In the genomic region with DNA sequence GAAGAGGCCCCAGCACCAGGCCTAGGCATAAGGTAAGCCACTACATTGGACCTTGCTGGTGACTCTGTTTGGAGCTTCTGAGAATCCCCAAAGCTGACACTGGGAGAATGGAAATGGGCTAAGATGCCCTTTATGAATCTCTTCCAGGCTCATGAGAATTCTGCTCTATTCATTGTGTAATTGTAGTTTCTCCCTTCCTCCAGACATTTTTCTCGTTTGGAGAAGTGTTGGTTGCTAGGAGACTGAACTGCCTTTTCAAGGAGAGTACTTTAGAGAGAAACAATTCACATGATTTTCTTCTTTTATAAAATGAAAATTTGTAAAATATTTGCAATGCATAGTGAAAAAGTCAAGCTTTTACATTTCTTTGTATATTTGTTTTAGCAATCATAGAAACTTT, we compare ENCODE assay signal across 16 cellular contexts. TPM values are rescaled to one million over a fixed set of nuclear protein-coding genes. Genes with fewer than 3 reads are reported as not detected.
DNase-seq lines count a peak whose midpoint lies in the region; ATAC-seq and TF ChIP-seq lines count a peak whose summit lies in the region.
"Had no signal": no experiment of that assay in that cellular context is flagged by ENCODE, and none has a peak within 500 bp of the region (broad histone marks: within the 10 kb centered on the region; RNA-seq: fewer than 3 reads in every experiment).

No MANE protein-coding gene starts in this region.

- H3K9me3 ChIP-seq in heart left ventricle = no peaks in the 10 kb centered on the region

- H3K4me3 Mint-ChIP-seq in nephron (no peak overlapping the region), WTC11 (no peak overlapping the region)
- H3K4me3 Mint-ChIP-seq in activated naive CD4-positive, alpha-beta T cell treated with anti-CD3 and anti-CD28 coated beads, Interleukin-2, amount 10 ng/mL, durations not matched to agents 7 days and 5 days = no peak overlapping the region
- H3K4me3 Mint-ChIP-seq: CD4-positive, CD25-positive, alpha-beta regulatory T cell; HFFc6 had no signal

- WGBS in heart left ventricle, 4 donors = 30 to 38% (median 35%) methylated on average over 1 of the region's 1 CpG

- H3K4me1 Mint-ChIP-seq in nephron (peaks cover 56% of the 10 kb centered on the region), WTC11 (peaks cover 12% of the 10 kb centered on the region)
- H3K4me1 Mint-ChIP-seq in activated naive CD4-positive, alpha-beta T cell treated with anti-CD3 and anti-CD28 coated beads, Interleukin-2, amount 10 ng/mL, durations not matched to agents 7 days and 5 days = no peaks in the 10 kb centered on the region
- H3K4me1 Mint-ChIP-seq: CD4-positive, CD25-positive, alpha-beta regulatory T cell had no signal

- H3K27ac ChIP-seq in angular gyrus (ENCODE audit: low read depth, low read length) (peak overlapping the region; percentile 72), heart left ventricle (no peak overlapping the region)

- POLR2A ChIA-PET in WTC11 (lab: Charles Lee) = no interaction called here

- peak overlapping the region; percentile 7 to 62 (median 39) for H3K27ac Mint-ChIP-seq in nephron
- H3K27ac Mint-ChIP-seq in activated naive CD4-positive, alpha-beta T cell treated with anti-CD3 and anti-CD28 coated beads, Interleukin-2, amount 10 ng/mL, durations not matched to agents 7 days and 5 days = no peak overlapping the region
- H3K27ac Mint-ChIP-seq in WTC11 = no peak overlapping the region
- H3K27ac Mint-ChIP-seq: CD4-positive, CD25-positive, alpha-beta regulatory T cell; HFFc6 had no signal

- TF ChIP-seq CTCF in nephron (IDR thresholded peaks at IDR 0.05; ENCODE audit: unreplicated experiment in 3 of 3) (no peak), WTC11 (IDR thresholded peaks at IDR 0.05) (no peak), heart left ventricle (IDR thresholded peaks at IDR 0.05) (no peak)

- peak; percentile 53 for DNase-seq in inferior parietal cortex (ENCODE audit: extremely low spot score)
- DNase-seq in superior temporal gyrus (ENCODE audit: extremely low spot score) = peak; percentile 72
- DNase-seq in activated naive CD4-positive, alpha-beta T cell treated with anti-CD3 and anti-CD28 coated beads, Interleukin-2, amount 10 ng/mL, durations not matched to agents 7 days and 5 days = no peak
- no peak for DNase-seq in WTC11 (ENCODE audit: low spot score)
- DNase-seq in heart left ventricle = no peak
- DNase-seq: ACHN; AML-193; CD4-positive, CD25-positive, alpha-beta regulatory T cell; HFFc6; NCI-H1417 treated with DMSO at 0.1 percent for 48 hours; NCI-H1930; NCI-H2171 treated with DMSO at 0.1 percent for 48 hours; NCI-H510A treated with DMSO at 0.1 percent for 48 hours had no signal

- H3K27me3 Mint-ChIP-seq in nephron (ENCODE audit: low read depth) (peaks cover 14% of the 10 kb centered on the region), WTC11 (ENCODE audit: low read depth) (peaks cover 4% of the 10 kb centered on the region)
- peaks cover 46% of the 10 kb centered on the region for H3K27me3 Mint-ChIP-seq in activated naive CD4-positive, alpha-beta T cell treated with anti-CD3 and anti-CD28 coated beads, Interleukin-2, amount 10 ng/mL, durations not matched to agents 7 days and 5 days

- ATAC-seq in WTC11 (no peak), heart left ventricle (no peak)
- ATAC-seq: Panc1 had no signal

- H3K36me3 Mint-ChIP-seq in nephron (ENCODE audit: low read depth) (no peaks in the 10 kb centered on the region), WTC11 (no peaks in the 10 kb centered on the region)
- no peaks in the 10 kb centered on the region for H3K36me3 Mint-ChIP-seq in activated naive CD4-positive, alpha-beta T cell treated with anti-CD3 and anti-CD28 coated beads, Interleukin-2, amount 10 ng/mL, durations not matched to agents 7 days and 5 days
- H3K36me3 Mint-ChIP-seq: CD4-positive, CD25-positive, alpha-beta regulatory T cell had no signal

- intact Hi-C loops in heart left ventricle (cut with DNase I) = no loop called here

- H3K9me3 Mint-ChIP-seq in nephron = peaks cover 2% of the 10 kb centered on the region
- H3K9me3 Mint-ChIP-seq in activated naive CD4-positive, alpha-beta T cell treated with anti-CD3 and anti-CD28 coated beads, Interleukin-2, amount 10 ng/mL, durations not matched to agents 7 days and 5 days = no peaks in the 10 kb centered on the region
- H3K9me3 Mint-ChIP-seq in WTC11 = peaks cover 13% of the 10 kb centered on the region
- H3K9me3 Mint-ChIP-seq: HFFc6 had no signal

- no peaks in the 10 kb centered on the region for H3K36me3 ChIP-seq in heart left ventricle

- no peak for TF ChIP-seq POLR2A in heart left ventricle (IDR thresholded peaks at IDR 0.05)

- peaks cover 0 to 5% (median 0%) of the 10 kb centered on the region in 12 donors for H3K4me1 ChIP-seq in heart left ventricle

- H3K4me3 ChIP-seq in heart left ventricle = no peak overlapping the region

- peaks cover 0 to 35% (median 0%) of the 10 kb centered on the region in 9 donors for H3K27me3 ChIP-seq in heart left ventricle

- CTCF ChIA-PET in activated naive CD4-positive, alpha-beta T cell treated with anti-CD3 and anti-CD28 coated beads, Interleukin-2, amount 10 ng/mL, durations not matched to agents 7 days and 5 days (lab: Charles Lee) = no interaction called here
- CTCF ChIA-PET in WTC11 (lab: Charles Lee) = interaction anchor here (2.2 to 3.6 kb wide), 2 partner anchors 10 to 14 kb away, joined by 5 to 19 read pairs; no protein-coding TSS in a partner anchor

TF ChIP-seq in WTC11, 78 proteins besides CTCF, POLR2A, EP300 and RAD21 (continues in another document):
- TF ChIP-seq EMX1 (CRISPR knock-in tag; IDR thresholded peaks at IDR 0.05) (no peak), PRRX2 (CRISPR knock-in tag; IDR thresholded peaks at IDR 0.05) (no peak), SOX15 (CRISPR knock-in tag; IDR thresholded peaks at IDR 0.05) (no peak), NR2C2 (CRISPR knock-in tag; IDR thresholded peaks at IDR 0.05) (no peak), HMGA2 (CRISPR knock-in tag; IDR thresholded peaks at IDR 0.05) (no peak), ZBTB21 (CRISPR knock-in tag; IDR thresholded peaks at IDR 0.05; ENCODE audit: borderline replicate concordance) (no peak)
- TF ChIP-seq, protein P1, sequence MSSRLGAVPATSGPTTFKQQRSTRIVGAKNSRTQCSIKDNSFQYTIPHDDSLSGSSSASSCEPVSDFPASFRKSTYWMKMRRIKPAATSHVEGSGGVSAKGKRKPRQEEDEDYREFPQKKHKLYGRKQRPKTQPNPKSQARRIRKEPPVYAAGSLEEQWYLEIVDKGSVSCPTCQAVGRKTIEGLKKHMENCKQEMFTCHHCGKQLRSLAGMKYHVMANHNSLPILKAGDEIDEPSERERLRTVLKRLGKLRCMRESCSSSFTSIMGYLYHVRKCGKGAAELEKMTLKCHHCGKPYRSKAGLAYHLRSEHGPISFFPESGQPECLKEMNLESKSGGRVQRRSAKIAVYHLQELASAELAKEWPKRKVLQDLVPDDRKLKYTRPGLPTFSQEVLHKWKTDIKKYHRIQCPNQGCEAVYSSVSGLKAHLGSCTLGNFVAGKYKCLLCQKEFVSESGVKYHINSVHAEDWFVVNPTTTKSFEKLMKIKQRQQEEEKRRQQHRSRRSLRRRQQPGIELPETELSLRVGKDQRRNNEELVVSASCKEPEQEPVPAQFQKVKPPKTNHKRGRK (CRISPR knock-in tag; IDR thresholded peaks at IDR 0.05; ENCODE audit: borderline replicate concordance) = no peak
- TF ChIP-seq, protein P2, sequence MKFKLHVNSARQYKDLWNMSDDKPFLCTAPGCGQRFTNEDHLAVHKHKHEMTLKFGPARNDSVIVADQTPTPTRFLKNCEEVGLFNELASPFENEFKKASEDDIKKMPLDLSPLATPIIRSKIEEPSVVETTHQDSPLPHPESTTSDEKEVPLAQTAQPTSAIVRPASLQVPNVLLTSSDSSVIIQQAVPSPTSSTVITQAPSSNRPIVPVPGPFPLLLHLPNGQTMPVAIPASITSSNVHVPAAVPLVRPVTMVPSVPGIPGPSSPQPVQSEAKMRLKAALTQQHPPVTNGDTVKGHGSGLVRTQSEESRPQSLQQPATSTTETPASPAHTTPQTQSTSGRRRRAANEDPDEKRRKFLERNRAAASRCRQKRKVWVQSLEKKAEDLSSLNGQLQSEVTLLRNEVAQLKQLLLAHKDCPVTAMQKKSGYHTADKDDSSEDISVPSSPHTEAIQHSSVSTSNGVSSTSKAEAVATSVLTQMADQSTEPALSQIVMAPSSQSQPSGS (CRISPR knock-in tag; IDR thresholded peaks at IDR 0.05; ENCODE audit: borderline replicate concordance, low read depth) = no peak
- TF ChIP-seq, protein P3, sequence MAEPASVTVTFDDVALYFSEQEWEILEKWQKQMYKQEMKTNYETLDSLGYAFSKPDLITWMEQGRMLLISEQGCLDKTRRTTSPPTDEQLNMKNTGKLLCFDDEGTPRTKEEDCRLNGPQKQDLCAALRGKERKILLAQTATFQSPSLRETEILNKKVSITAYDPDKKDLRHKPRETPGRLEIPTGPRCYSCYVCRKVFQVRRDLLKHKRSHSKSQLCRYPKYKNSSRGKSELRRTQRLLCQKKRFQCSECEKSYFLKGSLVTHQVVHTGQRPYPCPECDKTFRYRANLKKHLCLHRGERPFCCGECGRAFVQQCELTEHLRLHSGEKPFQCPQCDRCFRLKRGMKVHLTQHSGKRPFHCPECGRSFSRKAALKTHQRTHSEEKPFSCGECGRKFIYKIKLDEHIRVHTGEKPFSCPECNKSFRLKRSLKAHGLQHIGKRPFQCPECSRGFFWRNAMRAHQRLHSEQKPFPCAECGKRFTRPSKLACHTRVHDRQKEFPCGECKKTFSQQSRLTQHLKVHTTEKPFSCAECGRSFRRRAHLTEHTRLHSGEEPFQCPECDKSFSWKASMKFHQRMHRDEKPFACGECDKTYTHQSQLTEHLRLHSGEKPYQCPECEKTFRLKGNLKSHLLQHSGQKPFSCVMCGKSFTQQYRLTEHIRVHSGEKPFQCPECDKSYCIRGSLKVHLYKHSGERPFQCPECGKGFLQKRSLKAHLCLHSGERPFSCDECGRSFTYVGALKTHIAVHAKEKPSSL (CRISPR knock-in tag; conservative IDR thresholded peaks at IDR 0.05) = no peak

RNA-seq across cellular contexts. Expression of a gene that starts 24.7 kb away (rescaled TPM):
- total RNA-seq in WTC11 (2021) = 1.3 to 1.9 TPM (median 1.4 TPM) in 3 replicates
- total RNA-seq in heart left ventricle = under 1 TPM in 5 of 9 donors, not detected in 4; 0.10 to 0.49 (median 0.16) TPM
- polyA plus RNA-seq in heart left ventricle = under 1 TPM in 1 of 2 donors, not detected in 1; under 0.01 TPM
- total RNA-seq: CD4-positive, CD25-positive, alpha-beta regulatory T cell; HFFc6 had no signal
- polyA plus RNA-seq: CD4-positive, CD25-positive, alpha-beta regulatory T cell had no signal

RNA-seq across cellular contexts. Expression of a gene that starts 33.9 kb away (rescaled TPM):
- total RNA-seq in WTC11 (2021) (76.3 to 84.8 TPM (median 78.3 TPM) in 3 replicates), heart left ventricle (10 to 100 TPM; 26.2 to 52.3 (median 40.5) TPM)
- polyA plus RNA-seq in heart left ventricle = 10 to 100 TPM; 25.4 to 40.9 TPM

RNA-seq across cellular contexts. Expression of a gene that starts 46.5 kb away (rescaled TPM):
- total RNA-seq in WTC11 (2021) = 2.0 to 3.5 TPM (median 2.3 TPM) in 3 replicates
- total RNA-seq in heart left ventricle = 1 to 10 TPM in 1 of 9 donors, under 1 TPM in 1, not detected in 7; 0.25 to 1.6 TPM
- under 1 TPM in 1 of 2 donors, not detected in 1; 0.46 TPM for polyA plus RNA-seq in heart left ventricle
- total RNA-seq: CD4-positive, CD25-positive, alpha-beta regulatory T cell; HFFc6 had no signal
- polyA plus RNA-seq: CD4-positive, CD25-positive, alpha-beta regulatory T cell had no signal

Comparison
In these comparisons a context has a peak if more than half of its experiments do, and no peak if none do; other contexts are left out.
1. DNase-seq: peak in inferior parietal cortex (single experiment) and superior temporal gyrus (single experiment); none in activated naive CD4-positive, alpha-beta T cell treated with anti-CD3 and anti-CD28 coated beads, Interleukin-2, amount 10 ng/mL, durations not matched to agents 7 days and 5 days (single experiment), WTC11 (single experiment) and heart left ventricle (0 of 5).
2. H3K27ac Mint-ChIP-seq: peak in nephron (3 of 3); none in activated naive CD4-positive, alpha-beta T cell treated with anti-CD3 and anti-CD28 coated beads, Interleukin-2, amount 10 ng/mL, durations not matched to agents 7 days and 5 days (single experiment) and WTC11 (single experiment).